ENCODE assay signal across 15 cellular contexts in genomic region chr3:128770387-128770786, GRCh38.
"Had no signal": no experiment of that assay in that cellular context is flagged by ENCODE, and none has a peak within 500 bp of the region (broad histone marks: within the 10 kb centered on the region; RNA-seq: fewer than 3 reads in every experiment).

No MANE protein-coding gene starts in this region.

- DNase-seq: activated B cell treated with CpG ODN at 0.5 μM for 24 hours; activated CD4-positive, alpha-beta T cell treated with anti-CD3 and anti-CD28 coated beads, Interleukin-2, amount 50 U/mL, for 1 hour; activated T-cell treated with anti-CD3 and anti-CD28 coated beads, Interleukin-2, amount 50 U/mL, for 4 hours; amniotic stem cell; body of pancreas; cerebellar nuclear complex; dermis blood vessel endothelial cell; stimulated activated CD4-positive, alpha-beta T cell treated with anti-CD3 and anti-CD28 coated beads, Interleukin-4, amount 100 ng/mL, for 4 hours had no signal

- ATAC-seq: activated T-cell treated with anti-CD3 and anti-CD28 coated beads, Interleukin-2, amount 50 U/mL, for 4 hours; body of pancreas; left lobe of liver; SK-N-SH treated with all-trans-retinoic acid at 6 μM for 48 hours had no signal

- H3K9me3 Mint-ChIP-seq: activated B cell treated with CpG ODN at 0.5 μM for 24 hours; activated T-cell treated with anti-CD3 and anti-CD28 coated beads, Interleukin-2, amount 50 U/mL, for 4 hours; T-helper 1 cell treated with Interleukin-12 subunit alpha and Interleukin-12 subunit beta and Interleukin-4 antibody, amounts not matched to agents 30 μg/mL and 1 μg/mL, for 36 hours had no signal

- H3K9me3 ChIP-seq: body of pancreas, tibial nerve had no signal

- H3K27me3 Mint-ChIP-seq: activated B cell treated with CpG ODN at 0.5 μM for 24 hours had no signal

- H3K4me3 ChIP-seq: body of pancreas, neural progenitor cell, skin epidermis, tibial nerve had no signal

- H3K4me3 Mint-ChIP-seq: activated B cell treated with CpG ODN at 0.5 μM for 24 hours; activated T-cell treated with anti-CD3 and anti-CD28 coated beads, Interleukin-2, amount 50 U/mL, for 4 hours; neural progenitor cell; T-helper 1 cell treated with Interleukin-12 subunit alpha and Interleukin-12 subunit beta and Interleukin-4 antibody, amounts not matched to agents 30 μg/mL and 1 μg/mL, for 36 hours had no signal

- H3K27ac ChIP-seq: body of pancreas, neural progenitor cell, parathyroid adenoma, skin epidermis, tibial nerve had no signal

- H3K36me3 ChIP-seq: neural progenitor cell had no signal

- H3K27ac Mint-ChIP-seq: activated B cell treated with CpG ODN at 0.5 μM for 24 hours; neural progenitor cell; T-helper 1 cell treated with Interleukin-12 subunit alpha and Interleukin-12 subunit beta and Interleukin-4 antibody, amounts not matched to agents 30 μg/mL and 1 μg/mL, for 36 hours had no signal

- H3K27me3 ChIP-seq: body of pancreas, neural progenitor cell, tibial nerve had no signal
